ENCODE assay signal across 10 cellular contexts in genomic region chr16:11799509-11800384, GRCh38. TPM values are rescaled to one million over a fixed set of nuclear protein-coding genes. Genes with fewer than 3 reads are reported as not detected.
DNase-seq lines count a peak whose midpoint lies in the region; FAIRE-seq and TF ChIP-seq lines count a peak whose summit lies in the region.
"Had no signal": no experiment of that assay in that cellular context is flagged by ENCODE, and none has a peak within 500 bp of the region (broad histone marks: within the 10 kb centered on the region; RNA-seq: fewer than 3 reads in every experiment).

No MANE protein-coding gene starts in this region.

- H3K36me3 Mint-ChIP-seq in activated naive CD4-positive, alpha-beta T cell treated with anti-CD3 and anti-CD28 coated beads, Interleukin-2, amount 10 ng/mL, durations not matched to agents 7 days and 5 days, result peaks cover 19% of the 10 kb centered on the region
- H3K36me3 Mint-ChIP-seq in T-helper 1 cell treated with Interleukin-12 subunit alpha and Interleukin-12 subunit beta and Interleukin-4 antibody, amounts not matched to agents 30 μg/mL and 1 μg/mL, for 36 hours (ENCODE audit: low read depth), result peaks cover 20% of the 10 kb centered on the region

- H3K4me1 ChIP-seq in subcutaneous abdominal adipose tissue (ENCODE audit: control insufficient read depth in 5 of 5, insufficient read depth in 5 of 5, low read length in 5 of 5) (peaks cover 0 to 45% (median 44%) of the 10 kb centered on the region in 5 donors), BE2C (no peaks in the 10 kb centered on the region)

- peak overlapping the region; percentile 80 for H3K4me3 Mint-ChIP-seq in activated naive CD4-positive, alpha-beta T cell treated with anti-CD3 and anti-CD28 coated beads, Interleukin-2, amount 10 ng/mL, durations not matched to agents 7 days and 5 days
- peak overlapping the region; percentile 89 for H3K4me3 Mint-ChIP-seq in T-helper 1 cell treated with Interleukin-12 subunit alpha and Interleukin-12 subunit beta and Interleukin-4 antibody, amounts not matched to agents 30 μg/mL and 1 μg/mL, for 36 hours

- H3K27me3 Mint-ChIP-seq in activated naive CD4-positive, alpha-beta T cell treated with anti-CD3 and anti-CD28 coated beads, Interleukin-2, amount 10 ng/mL, durations not matched to agents 7 days and 5 days, result no peaks in the 10 kb centered on the region
- H3K27me3 Mint-ChIP-seq in T-helper 1 cell treated with Interleukin-12 subunit alpha and Interleukin-12 subunit beta and Interleukin-4 antibody, amounts not matched to agents 30 μg/mL and 1 μg/mL, for 36 hours (ENCODE audit: low read depth), result no peaks in the 10 kb centered on the region

- CTCF ChIA-PET in activated naive CD4-positive, alpha-beta T cell treated with anti-CD3 and anti-CD28 coated beads, Interleukin-2, amount 10 ng/mL, durations not matched to agents 7 days and 5 days (lab: Charles Lee), result interaction anchor here (1.0 kb wide), 1 partner anchor 85 kb away, joined by 3 read pairs; no protein-coding TSS in a partner anchor

- H3K9me3 ChIP-seq in subcutaneous abdominal adipose tissue (ENCODE audit: control insufficient read depth in 5 of 5, low read length in 5 of 5) (no peaks in the 10 kb centered on the region), BE2C (no peaks in the 10 kb centered on the region)

- H3K27me3 ChIP-seq in subcutaneous abdominal adipose tissue (ENCODE audit: control insufficient read depth in 5 of 5, insufficient read depth in 4 of 5, low read length in 5 of 5), result no peaks in the 10 kb centered on the region
- no peaks in the 10 kb centered on the region for H3K27me3 ChIP-seq in BE2C

- H3K27ac ChIP-seq in subcutaneous abdominal adipose tissue (ENCODE audit: low read depth, low read length), result peak overlapping the region; percentile 98

- DNase-seq in activated naive CD4-positive, alpha-beta T cell treated with anti-CD3 and anti-CD28 coated beads, Interleukin-2, amount 10 ng/mL, durations not matched to agents 7 days and 5 days, result peak; percentile 55
- no peak for DNase-seq in activated naive CD4-positive, alpha-beta T cell (lab: John Stamatoyannopoulos, UW)
- DNase-seq in fibroblast of villous mesenchyme (ENCODE audit: low read depth), result peak; percentile 61
- no peak for DNase-seq in BE2C
- DNase-seq in D721Med (ENCODE audit: insufficient read length, low spot score), result no peak
- DNase-seq in NCI-H226, result no peak
- DNase-seq: NCI-H187 treated with DMSO at 0.1 percent for 48 hours had no signal

- TF ChIP-seq CTCF in fibroblast of villous mesenchyme (IDR thresholded peaks at IDR 0.05; ENCODE audit: insufficient read depth, low read depth, low read length) (no peak), BE2C (IDR thresholded peaks at IDR 0.05; ENCODE audit: low read depth, low read length) (no peak), D721Med (IDR thresholded peaks at IDR 0.05; ENCODE audit: insufficient read depth, missing control alignments) (no peak)

- H3K4me3 ChIP-seq in fibroblast of villous mesenchyme (ENCODE audit: low read depth, low read length) (peak overlapping the region; percentile 25), subcutaneous abdominal adipose tissue (ENCODE audit: low read depth in 1 of 5, low read length in 5 of 5) (no peak overlapping the region), BE2C (ENCODE audit: low read depth, low read length) (no peak overlapping the region)

- no peaks in the 10 kb centered on the region for H3K9me3 Mint-ChIP-seq in activated naive CD4-positive, alpha-beta T cell treated with anti-CD3 and anti-CD28 coated beads, Interleukin-2, amount 10 ng/mL, durations not matched to agents 7 days and 5 days
- H3K9me3 Mint-ChIP-seq in T-helper 1 cell treated with Interleukin-12 subunit alpha and Interleukin-12 subunit beta and Interleukin-4 antibody, amounts not matched to agents 30 μg/mL and 1 μg/mL, for 36 hours, result no peaks in the 10 kb centered on the region

- peak overlapping the region in 1 of 5 donors; percentile 1 for H3K9ac ChIP-seq in subcutaneous abdominal adipose tissue (ENCODE audit: low read length in 5 of 5)

- peaks cover 55% of the 10 kb centered on the region for H3K4me1 Mint-ChIP-seq in activated naive CD4-positive, alpha-beta T cell treated with anti-CD3 and anti-CD28 coated beads, Interleukin-2, amount 10 ng/mL, durations not matched to agents 7 days and 5 days
- H3K4me1 Mint-ChIP-seq in T-helper 1 cell treated with Interleukin-12 subunit alpha and Interleukin-12 subunit beta and Interleukin-4 antibody, amounts not matched to agents 30 μg/mL and 1 μg/mL, for 36 hours (ENCODE audit: low read depth), result peaks cover 49% of the 10 kb centered on the region

- H3K27ac Mint-ChIP-seq in activated naive CD4-positive, alpha-beta T cell treated with anti-CD3 and anti-CD28 coated beads, Interleukin-2, amount 10 ng/mL, durations not matched to agents 7 days and 5 days, result peak overlapping the region; percentile 97
- peak overlapping the region; percentile 87 for H3K27ac Mint-ChIP-seq in T-helper 1 cell treated with Interleukin-12 subunit alpha and Interleukin-12 subunit beta and Interleukin-4 antibody, amounts not matched to agents 30 μg/mL and 1 μg/mL, for 36 hours

- H3K36me3 ChIP-seq in subcutaneous abdominal adipose tissue (ENCODE audit: control insufficient read depth in 5 of 5, insufficient read depth in 5 of 5, low read length in 5 of 5), result peaks cover 0 to 4% (median 0%) of the 10 kb centered on the region in 5 donors
- H3K36me3 ChIP-seq in BE2C, result peaks cover 6% of the 10 kb centered on the region

- FAIRE-seq in D721Med (lab: Jason Lieb, UNC), result no peak
- FAIRE-seq: islet of Langerhans had no signal

RNA-seq across cellular contexts. Expression of gene ZC3H7A, which starts 2.7 kb away (rescaled TPM):
- total RNA-seq in fibroblast of villous mesenchyme, result 39.0 and 59.2 TPM in 2 replicates
- polyA plus RNA-seq in BE2C (2012; ENCODE audit: insufficient read depth, insufficient read length, low read depth), result 40.1 TPM

RNA-seq across cellular contexts. Expression of gene RSL1D1, which starts 51.6 kb away (rescaled TPM):
- total RNA-seq in fibroblast of villous mesenchyme, result 57.7 and 117 TPM in 2 replicates
- polyA plus RNA-seq in BE2C (2012; ENCODE audit: insufficient read depth, insufficient read length, low read depth), result 264 TPM

RNA-seq across cellular contexts. Expression of gene TXNDC11, which starts 57.1 kb away (rescaled TPM):
- 27.1 and 30.2 TPM in 2 replicates for total RNA-seq in fibroblast of villous mesenchyme
- polyA plus RNA-seq in BE2C (2012; ENCODE audit: insufficient read depth, insufficient read length, low read depth), result 20.2 TPM

Comparison
In these comparisons a context has a peak if more than half of its experiments do, and no peak if none do; other contexts are left out.
1. DNase-seq: peak in activated naive CD4-positive, alpha-beta T cell treated with anti-CD3 and anti-CD28 coated beads, Interleukin-2, amount 10 ng/mL, durations not matched to agents 7 days and 5 days (single experiment) and fibroblast of villous mesenchyme (single experiment); none in activated naive CD4-positive, alpha-beta T cell (0 of 4), BE2C (single experiment), D721Med (single experiment) and NCI-H226 (single experiment).